9 cellular contexts compared by ENCODE assay signal in genomic region chr4:2954358-2955185, GRCh38. TPM values are rescaled to one million over a fixed set of nuclear protein-coding genes. Genes with fewer than 3 reads are reported as not detected.
DNase-seq lines count a peak whose midpoint lies in the region; ATAC-seq and TF ChIP-seq lines count a peak whose summit lies in the region.
"Had no signal": no experiment of that assay in that cellular context is flagged by ENCODE, and none has a peak within 500 bp of the region (broad histone marks: within the 10 kb centered on the region; RNA-seq: fewer than 3 reads in every experiment).

No MANE protein-coding gene starts in this region.

- peak; percentile 53 for ATAC-seq in HG03460 (IDR thresholded peaks at IDR 0.05; ENCODE audit: unreplicated experiment)

- peaks cover 2 to 92% (median 79%) of the 10 kb centered on the region in 6 donors for H3K36me3 ChIP-seq in spleen

- peak overlapping the region in 5 of 8 donors; percentile 38 to 64 (median 52) for H3K27ac ChIP-seq in spleen

- H3K4me3 ChIP-seq in spleen, result no peak overlapping the region
- H3K4me3 ChIP-seq: lung had no signal

- DNase-seq in activated T-cell treated with anti-CD3 and anti-CD28 coated beads for 24 hours (ENCODE audit: low read depth) (peak; percentile 64), activated T-cell treated with anti-CD3 and anti-CD28 coated beads for 4 hours (no peak), spleen (peak; percentile 66), NK-92 (lab: John Stamatoyannopoulos, UW; ENCODE audit: unreplicated experiment) (no peak), 8988T (no peak), NCI-H2171 treated with DMSO at 0.1 percent for 48 hours (lab: John Stamatoyannopoulos, UW) (no peak)
- peak; percentile 71 for DNase-seq in activated naive CD4-positive, alpha-beta T cell treated with anti-CD3 and anti-CD28 coated beads, Interleukin-2, amount 50 U/mL, for 16 hours

- H3K27me3 ChIP-seq in spleen (replicated peaks in 1 of 7), result no peaks in the 10 kb centered on the region

- no peak for TF ChIP-seq POLR2A in spleen (IDR thresholded peaks at IDR 0.05)

- peak in 2 of 11 experiments; percentile 10 to 32 for TF ChIP-seq CTCF in spleen (IDR thresholded peaks at IDR 0.05 in 8 of 11, conservative IDR thresholded peaks at IDR 0.05 in 3 of 11)

- H3K4me1 ChIP-seq in spleen, result peaks cover 0 to 29% (median 12%) of the 10 kb centered on the region in 6 donors

- 69 to 81% (median 77%) methylated on average over 20 to 33 of the region's 33 CpGs for WGBS in spleen, 5 donors

- no peaks in the 10 kb centered on the region for H3K9me3 ChIP-seq in spleen

- intact Hi-C loops in spleen (cut with DNase I; ENCODE audit: low total_unique reads), result no loop called here

RNA-seq across cellular contexts. Expression of gene NOP14, which starts 8.6 kb away (rescaled TPM):
- 10 to 100 TPM; 21.1 to 30.5 (median 25.0) TPM for total RNA-seq in spleen
- polyA plus RNA-seq in spleen, result 10 to 100 TPM; 10.2 to 20.3 (median 12.2) TPM

RNA-seq across cellular contexts. Expression of gene GRK4, which starts 8.8 kb away (rescaled TPM):
- 1 to 10 TPM; 1.8 to 4.3 (median 2.6) TPM for total RNA-seq in spleen
- polyA plus RNA-seq in spleen, result 1 to 10 TPM; 1.0 to 1.7 (median 1.2) TPM

Comparison
In these comparisons a context has a peak if more than half of its experiments do, and no peak if none do; other contexts are left out.
1. DNase-seq: peak in activated T-cell treated with anti-CD3 and anti-CD28 coated beads for 24 hours (single experiment), activated naive CD4-positive, alpha-beta T cell treated with anti-CD3 and anti-CD28 coated beads, Interleukin-2, amount 50 U/mL, for 16 hours (single experiment) and spleen (single experiment); none in activated T-cell treated with anti-CD3 and anti-CD28 coated beads for 4 hours (single experiment), NK-92 (single experiment), 8988T (single experiment) and NCI-H2171 treated with DMSO at 0.1 percent for 48 hours (single experiment).